Comparison of ENCODE assay signal across 17 cellular contexts in genomic region chr2:36480596-36480995, GRCh38.
A peak's percentile ranks its signal among the peaks of the same experiment; 100 is the strongest.
DNase-seq lines count a peak whose midpoint lies in the region; ATAC-seq and TF ChIP-seq lines count a peak whose summit lies in the region.
"Had no signal": no experiment of that assay in that cellular context is flagged by ENCODE, and none has a peak within 500 bp of the region (broad histone marks: within the 10 kb centered on the region; RNA-seq: fewer than 3 reads in every experiment).

No MANE protein-coding gene starts in this region.

- H3K4me3 Mint-ChIP-seq in Caco-2 (ENCODE audit: unreplicated experiment): no peak overlapping the region
- H3K4me3 Mint-ChIP-seq: B cell; CD4-positive, alpha-beta T cell had no signal

- H3K27ac ChIP-seq in Panc1 (ENCODE audit: low read length) (peak overlapping the region; percentile 98), sigmoid colon (peak overlapping the region; percentile 72 to 87 (median 78))

- no TSS peak for BruUV-seq in Caco-2 (replicated peaks; lab: Mats Ljungman, UMichigan)
- TSS peak; percentile 4 for BruUV-seq in Panc1 (replicated peaks; lab: Mats Ljungman, UMichigan)

- H3K4me1 Mint-ChIP-seq in Caco-2 (ENCODE audit: low read depth, unreplicated experiment): peaks cover 87% of the 10 kb centered on the region

- H3K36me3 ChIP-seq in Caco-2 (ENCODE audit: control insufficient read depth, insufficient read depth, low read length) (0 out of 2 replicates have a peak, but pooled peaks cover 4% of the 10 kb centered on the region), Panc1 (ENCODE audit: control insufficient read depth, insufficient read depth, low read length) (peaks cover 75% of the 10 kb centered on the region), sigmoid colon (peaks cover 4 to 43% (median 12%) of the 10 kb centered on the region in 4 donors)

- no peak for DNase-seq in Caco-2
- no peak for DNase-seq in Panc1 (ENCODE audit: low read depth, low spot score)
- DNase-seq in fibroblast of villous mesenchyme (ENCODE audit: low read depth): peak; percentile 51
- DNase-seq in sigmoid colon: no peak
- DNase-seq in activated effector memory CD4-positive, alpha-beta T cell treated with Interleukin-2 at 50 U/mL for 16 hours: no peak
- DNase-seq in SIG-M5 treated with dmso at 0.1 percent for 504 hours (lab: John Stamatoyannopoulos, UW; ENCODE audit: unreplicated experiment): no peak
- DNase-seq in GM13976 (ENCODE audit: low spot score): no peak
- DNase-seq: CD4-positive, alpha-beta T cell; KBM-7; MG63; NCI-H1105 treated with DMSO at 0.1 percent for 48 hours; NCI-H187; NCI-H446; NCI-H748 treated with DMSO at 0.1 percent for 48 hours; SIG-M5 had no signal

- no peak for TF ChIP-seq POLR2A in sigmoid colon (IDR thresholded peaks at IDR 0.05)

- TF ChIP-seq CTCF in Caco-2 (IDR thresholded peaks at IDR 0.05; ENCODE audit: insufficient read depth in 1 of 2, low read depth in 1 of 2, low read length in 1 of 2, severe bottlenecking in 1 of 2, unreplicated experiment in 1 of 2): no peak
- TF ChIP-seq CTCF in Panc1 (IDR thresholded peaks at IDR 0.05): no peak
- no peak for TF ChIP-seq CTCF in fibroblast of villous mesenchyme (IDR thresholded peaks at IDR 0.05; ENCODE audit: insufficient read depth, low read depth, low read length)
- TF ChIP-seq CTCF in sigmoid colon (IDR thresholded peaks at IDR 0.05): no peak
- TF ChIP-seq CTCF in GM13976 (IDR thresholded peaks at IDR 0.05; ENCODE audit: borderline replicate concordance, control extremely low read depth, extremely low read depth, insufficient read depth, missing control alignments): no peak

- peak overlapping the region; percentile 83 for H3K27ac Mint-ChIP-seq in Caco-2 (ENCODE audit: unreplicated experiment)
- H3K27ac Mint-ChIP-seq: B cell; CD4-positive, alpha-beta T cell had no signal

- H3K27me3 ChIP-seq in Caco-2 (replicated peaks; ENCODE audit: control insufficient read depth, insufficient read depth, low read length) (no peaks in the 10 kb centered on the region), Panc1 (ENCODE audit: control insufficient read depth, insufficient read depth, low read length) (no peaks in the 10 kb centered on the region), sigmoid colon (no peaks in the 10 kb centered on the region)
- H3K27me3 ChIP-seq: MG63 had no signal

- no peak overlapping the region for H3K4me3 ChIP-seq in Caco-2 (ENCODE audit: low read depth, low read length)
- H3K4me3 ChIP-seq in Panc1 (ENCODE audit: low read depth in 2 of 2, low read length in 2 of 2): no peak overlapping the region
- no peak overlapping the region for H3K4me3 ChIP-seq in fibroblast of villous mesenchyme (ENCODE audit: low read depth, low read length)
- H3K4me3 ChIP-seq in sigmoid colon: no peak overlapping the region
- H3K4me3 ChIP-seq: MG63 had no signal

- CTCF ChIA-PET in Caco-2 (lab: Charles Lee): no interaction called here
- CTCF ChIA-PET in Panc1 (lab: Charles Lee): no interaction called here

- H3K4me1 ChIP-seq in Caco-2: peaks cover 91% of the 10 kb centered on the region
- H3K4me1 ChIP-seq in Panc1 (ENCODE audit: control insufficient read depth, insufficient read depth, low read length): peaks cover 77% of the 10 kb centered on the region
- peaks cover 0 to 86% (median 70%) of the 10 kb centered on the region in 4 donors for H3K4me1 ChIP-seq in sigmoid colon

- no peaks in the 10 kb centered on the region for H3K27me3 Mint-ChIP-seq in Caco-2 (ENCODE audit: insufficient read depth, unreplicated experiment)
- H3K27me3 Mint-ChIP-seq: B cell; CD4-positive, alpha-beta T cell had no signal

- no peak for ATAC-seq in Panc1
- ATAC-seq in HG02763 (IDR thresholded peaks at IDR 0.05; ENCODE audit: unreplicated experiment): no peak

- H3K9me3 Mint-ChIP-seq in Caco-2 (ENCODE audit: unreplicated experiment): peaks cover 24% of the 10 kb centered on the region

- H3K9me3 ChIP-seq in Caco-2 (peaks cover 7% of the 10 kb centered on the region), Panc1 (ENCODE audit: control insufficient read depth, insufficient read depth, low read depth, low read length) (peaks cover 20% of the 10 kb centered on the region), sigmoid colon (peaks cover 0 to 5% (median 0%) of the 10 kb centered on the region in 4 donors)

- POLR2A ChIA-PET in Caco-2 (lab: Charles Lee): no interaction called here
- POLR2A ChIA-PET in Panc1 (lab: Charles Lee): no interaction called here

- 89 to 90% methylated on average over 3 of the region's 3 CpGs for WGBS in sigmoid colon, 2 donors

- H3K36me3 Mint-ChIP-seq in Caco-2 (ENCODE audit: insufficient read depth, unreplicated experiment): peaks cover 100% of the 10 kb centered on the region

- TF ChIP-seq EP300 in sigmoid colon (IDR thresholded peaks at IDR 0.05): no peak

- in situ Hi-C loops in Panc1 (cut with HindIII; ENCODE audit: low pct_unique_long_range_greater_than_20kb, low sequenced_read_pairs): no loop called here
- in situ Hi-C loops in GM13976 (cut with MboI; ENCODE audit: low sequenced_read_pairs, unreplicated experiment): no loop called here

- intact Hi-C loops in Caco-2 (cut with micrococcal nuclease; ENCODE audit: unreplicated experiment): no loop called here
- intact Hi-C loops in Panc1 (cut with micrococcal nuclease; ENCODE audit: unreplicated experiment): no loop called here
- intact Hi-C loops in sigmoid colon (cut with DNase I): no loop called here
